Comparison of ENCODE assay signal across 18 cellular contexts in the genomic region with DNA sequence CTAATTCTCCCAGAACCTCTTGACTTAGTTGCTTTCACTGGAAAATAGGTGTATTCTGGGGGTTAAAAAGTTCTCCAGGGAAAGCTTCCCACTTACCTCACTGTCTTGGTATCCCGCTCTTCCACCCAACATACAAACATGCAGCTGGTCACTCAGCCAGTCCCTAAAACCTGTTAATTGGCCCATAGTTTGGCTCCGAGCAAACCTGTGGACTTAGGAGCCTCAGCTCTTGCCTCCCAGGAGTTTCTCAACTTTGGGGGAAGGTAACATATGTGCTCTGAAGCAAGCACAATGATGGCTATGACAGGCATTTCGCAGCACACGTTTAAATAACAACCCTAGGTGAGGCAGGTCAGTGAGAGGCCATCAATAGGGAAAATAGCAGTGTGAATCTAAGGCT. TPM values are rescaled to one million over a fixed set of nuclear protein-coding genes. Genes with fewer than 3 reads are reported as not detected.
DNase-seq lines count a peak whose midpoint lies in the region; ATAC-seq and TF ChIP-seq lines count a peak whose summit lies in the region.
"Had no signal": no experiment of that assay in that cellular context is flagged by ENCODE, and none has a peak within 500 bp of the region (broad histone marks: within the 10 kb centered on the region; RNA-seq: fewer than 3 reads in every experiment).

No MANE protein-coding gene starts in this region.

- H3K27ac ChIP-seq in GM23338 (ENCODE audit: low read depth) (no peak overlapping the region), endodermal cell (ENCODE audit: low read depth, low read length) (no peak overlapping the region)
- H3K27ac ChIP-seq: C4-2B, GM23248 had no signal

- H3K36me3 ChIP-seq in GM23338 (ENCODE audit: insufficient read depth): no peaks in the 10 kb centered on the region
- no peaks in the 10 kb centered on the region for H3K36me3 ChIP-seq in endodermal cell (ENCODE audit: control insufficient read depth, insufficient read depth, low read length)
- H3K36me3 ChIP-seq: BE2C had no signal

- H3K4me1 ChIP-seq in GM23338 (ENCODE audit: insufficient read depth) (no peaks in the 10 kb centered on the region), endodermal cell (ENCODE audit: control insufficient read depth, insufficient read depth, low read length) (no peaks in the 10 kb centered on the region)
- H3K4me1 ChIP-seq: BE2C had no signal

- no peak overlapping the region for H3K4me3 Mint-ChIP-seq in GM23338
- H3K4me3 Mint-ChIP-seq in endodermal cell: no peak overlapping the region
- H3K4me3 Mint-ChIP-seq in nephron progenitor cell: peak overlapping the region; percentile 18
- no peak overlapping the region for H3K4me3 Mint-ChIP-seq in naive thymus-derived CD8-positive, alpha-beta T cell
- H3K4me3 Mint-ChIP-seq: CD8-positive, alpha-beta T cell had no signal

- no peak overlapping the region for H3K4me2 ChIP-seq in GM23338

- POLR2A ChIA-PET in naive thymus-derived CD8-positive, alpha-beta T cell (lab: Charles Lee): no interaction called here

- ATAC-seq in GM23338: no peak
- ATAC-seq in naive thymus-derived CD8-positive, alpha-beta T cell: no peak
- ATAC-seq: CD8-positive, alpha-beta T cell; GM12878 had no signal

- H4K20me1 ChIP-seq in GM23338 (replicated peaks; ENCODE audit: insufficient read depth): no peaks in the 10 kb centered on the region

- no peaks in the 10 kb centered on the region for H3K79me2 ChIP-seq in GM23338 (replicated peaks; ENCODE audit: insufficient read depth)

- H3K27me3 ChIP-seq in GM23338 (ENCODE audit: insufficient read depth) (no peaks in the 10 kb centered on the region), endodermal cell (ENCODE audit: control insufficient read depth, insufficient read depth, low read length, poor library complexity, severe bottlenecking) (no peaks in the 10 kb centered on the region)
- H3K27me3 ChIP-seq: BE2C had no signal

- no peak overlapping the region for H3K4me3 ChIP-seq in GM23338
- H3K4me3 ChIP-seq in endodermal cell (ENCODE audit: low read length): no peak overlapping the region
- H3K4me3 ChIP-seq: GM12878, GM23248 had no signal

- no peak for TF ChIP-seq CTCF in GM23338 (conservative IDR thresholded peaks at IDR 0.05; ENCODE audit: low read depth in 2 of 2)
- no peak for TF ChIP-seq CTCF in endodermal cell (conservative IDR thresholded peaks at IDR 0.05)
- no peak for TF ChIP-seq CTCF in nephron progenitor cell (IDR thresholded peaks at IDR 0.05)
- no peak for TF ChIP-seq CTCF in GM20000 (IDR thresholded peaks at IDR 0.05; ENCODE audit: extremely low read depth, missing control alignments)

- no peaks in the 10 kb centered on the region for H3K9me3 ChIP-seq in endodermal cell (ENCODE audit: control insufficient read depth, low read length)
- H3K9me3 ChIP-seq: BE2C had no signal

- H3K27ac Mint-ChIP-seq in GM23338 (no peak overlapping the region), endodermal cell (peak overlapping the region; percentile 71), nephron progenitor cell (peak overlapping the region; percentile 94)
- no peak overlapping the region for H3K27ac Mint-ChIP-seq in naive thymus-derived CD8-positive, alpha-beta T cell
- H3K27ac Mint-ChIP-seq: CD8-positive, alpha-beta T cell; IgD-negative memory B cell had no signal

- 0 out of 2 replicates have a peak overlapping the region, but pooled peaks have one; percentile 43 for H2AFZ ChIP-seq in GM23338
- H2AFZ ChIP-seq: GM23248 had no signal

- DNase-seq in ELF-1 (ENCODE audit: low read depth, low spot score) (peak; percentile 25), GM23338 (ENCODE audit: low spot score) (no peak), endodermal cell (peak; percentile 68), nephron progenitor cell (no peak), GM20000 (ENCODE audit: low spot score) (no peak), NCI-H2196 (lab: John Stamatoyannopoulos, UW; ENCODE audit: unreplicated experiment) (no peak)
- no peak for DNase-seq in naive thymus-derived CD8-positive, alpha-beta T cell
- DNase-seq: BE2C; CD8-positive, alpha-beta T cell; COR-L47; DMS153; DMS79 treated with DMSO at 0.1 percent for 48 hours; EL; GM23248; H7 had no signal

- H3K9ac ChIP-seq in endodermal cell (ENCODE audit: extremely low read depth, low read length, poor library complexity, severe bottlenecking): no peak overlapping the region
- H3K9ac ChIP-seq: GM23248 had no signal

- 0 out of 3 replicates have a peak, but pooled peaks cover 3% of the 10 kb centered on the region for H3K9me3 Mint-ChIP-seq in GM23338
- peaks cover 3% of the 10 kb centered on the region for H3K9me3 Mint-ChIP-seq in endodermal cell
- H3K9me3 Mint-ChIP-seq in nephron progenitor cell: peaks cover 25% of the 10 kb centered on the region
- no peaks in the 10 kb centered on the region for H3K9me3 Mint-ChIP-seq in naive thymus-derived CD8-positive, alpha-beta T cell
- H3K9me3 Mint-ChIP-seq: CD8-positive, alpha-beta T cell; IgD-negative memory B cell had no signal

- no peaks in the 10 kb centered on the region for H3F3A ChIP-seq in GM23338 (replicated peaks; ENCODE audit: low read depth)

- H3K4me1 Mint-ChIP-seq in GM23338 (0 out of 3 replicates have a peak, but pooled peaks cover 2% of the 10 kb centered on the region), endodermal cell (peaks cover 10% of the 10 kb centered on the region), nephron progenitor cell (peaks cover 77% of the 10 kb centered on the region)
- H3K4me1 Mint-ChIP-seq in naive thymus-derived CD8-positive, alpha-beta T cell: no peaks in the 10 kb centered on the region
- H3K4me1 Mint-ChIP-seq: IgD-negative memory B cell had no signal

- WGBS in endodermal cell (ENCODE audit: insufficient coverage in 1 of 2, insufficient read length in 1 of 2), 2 experiments: 80 to 100% methylated on average over 1 to 4 of the region's 4 CpGs

- H3K9me2 ChIP-seq in GM23338 (ENCODE audit: insufficient read depth): 0 out of 2 replicates have a peak, but pooled peaks cover 5% of the 10 kb centered on the region

- peaks cover 2% of the 10 kb centered on the region for H3K27me3 Mint-ChIP-seq in GM23338 (ENCODE audit: insufficient read depth, low read depth, poor library complexity)
- no peaks in the 10 kb centered on the region for H3K27me3 Mint-ChIP-seq in endodermal cell (ENCODE audit: insufficient read depth)
- no peaks in the 10 kb centered on the region for H3K27me3 Mint-ChIP-seq in nephron progenitor cell (ENCODE audit: low read depth, poor library complexity)
- H3K27me3 Mint-ChIP-seq in naive thymus-derived CD8-positive, alpha-beta T cell: peaks cover 0 to 5% (median 2%) of the 10 kb centered on the region in 5 donors

- H3K36me3 Mint-ChIP-seq in GM23338 (ENCODE audit: low read depth) (no peaks in the 10 kb centered on the region), endodermal cell (ENCODE audit: low read depth) (no peaks in the 10 kb centered on the region), nephron progenitor cell (ENCODE audit: low read depth) (peaks cover 5% of the 10 kb centered on the region)
- H3K36me3 Mint-ChIP-seq in naive thymus-derived CD8-positive, alpha-beta T cell: no peaks in the 10 kb centered on the region
- H3K36me3 Mint-ChIP-seq: CD8-positive, alpha-beta T cell had no signal

TF ChIP-seq in GM23338, 12 proteins besides CTCF, POLR2A, EP300 and RAD21:
- TF ChIP-seq REST (IDR thresholded peaks at IDR 0.05; ENCODE audit: unreplicated experiment): no peak

RNA-seq across cellular contexts. Expression of gene LRRFIP2, which starts 25.8 kb away (rescaled TPM):
- total RNA-seq in GM23338 (2014; rRNA removed; shearing (Covaris generic)): 27.5 and 29.0 TPM in 2 replicates
- 20.3 TPM in 2 replicates for polyA plus RNA-seq in GM23338 (2016; fragmentation: Nextera tagmentation; extraction: Ambion mirVana)
- 10 to 100 TPM; 32.6 to 34.6 TPM for total RNA-seq in endodermal cell
- polyA plus RNA-seq in endodermal cell (2013, experiment 1 of 2): 31.6 TPM
- 26.5 TPM for polyA plus RNA-seq in endodermal cell (2013, experiment 2 of 2)
- total RNA-seq in naive thymus-derived CD8-positive, alpha-beta T cell: 10 to 100 TPM; 33.0 to 34.0 TPM
- polyA plus RNA-seq in naive thymus-derived CD8-positive, alpha-beta T cell: 10 to 100 TPM; 11.2 to 14.6 (median 12.3) TPM

RNA-seq across cellular contexts. Expression of gene GOLGA4, which starts 42.9 kb away (rescaled TPM):
- total RNA-seq in GM23338 (2014; rRNA removed; shearing (Covaris generic)): 97.8 and 116 TPM in 2 replicates
- 96.3 and 136 TPM in 2 replicates for polyA plus RNA-seq in GM23338 (2016; fragmentation: Nextera tagmentation; extraction: Ambion mirVana)
- 10 to 100 TPM; 57.0 to 79.6 TPM for total RNA-seq in endodermal cell
- 43.6 TPM for polyA plus RNA-seq in endodermal cell (2013, experiment 1 of 2)
- polyA plus RNA-seq in endodermal cell (2013, experiment 2 of 2): 47.7 TPM
- total RNA-seq in naive thymus-derived CD8-positive, alpha-beta T cell: 10 to 100 TPM; 55.1 to 55.9 TPM
- polyA plus RNA-seq in naive thymus-derived CD8-positive, alpha-beta T cell: 10 to 100 TPM in 2 of 3 donors, 1 to 10 TPM in 1; 7.3 to 16.2 (median 10.3) TPM

Comparison
In these comparisons a context has a peak if more than half of its experiments do, and no peak if none do; other contexts are left out.
1. DNase-seq: peak in ELF-1 (single experiment) and endodermal cell (single experiment); none in GM23338 (single experiment), nephron progenitor cell (single experiment), GM20000 (single experiment), naive thymus-derived CD8-positive, alpha-beta T cell (0 of 10) and NCI-H2196 (single experiment).
2. H3K27ac Mint-ChIP-seq: peak in endodermal cell (single experiment) and nephron progenitor cell (single experiment); none in GM23338 (single experiment) and naive thymus-derived CD8-positive, alpha-beta T cell (0 of 10).